1 cellular context compared by ENCODE assay signal in the genomic region with DNA sequence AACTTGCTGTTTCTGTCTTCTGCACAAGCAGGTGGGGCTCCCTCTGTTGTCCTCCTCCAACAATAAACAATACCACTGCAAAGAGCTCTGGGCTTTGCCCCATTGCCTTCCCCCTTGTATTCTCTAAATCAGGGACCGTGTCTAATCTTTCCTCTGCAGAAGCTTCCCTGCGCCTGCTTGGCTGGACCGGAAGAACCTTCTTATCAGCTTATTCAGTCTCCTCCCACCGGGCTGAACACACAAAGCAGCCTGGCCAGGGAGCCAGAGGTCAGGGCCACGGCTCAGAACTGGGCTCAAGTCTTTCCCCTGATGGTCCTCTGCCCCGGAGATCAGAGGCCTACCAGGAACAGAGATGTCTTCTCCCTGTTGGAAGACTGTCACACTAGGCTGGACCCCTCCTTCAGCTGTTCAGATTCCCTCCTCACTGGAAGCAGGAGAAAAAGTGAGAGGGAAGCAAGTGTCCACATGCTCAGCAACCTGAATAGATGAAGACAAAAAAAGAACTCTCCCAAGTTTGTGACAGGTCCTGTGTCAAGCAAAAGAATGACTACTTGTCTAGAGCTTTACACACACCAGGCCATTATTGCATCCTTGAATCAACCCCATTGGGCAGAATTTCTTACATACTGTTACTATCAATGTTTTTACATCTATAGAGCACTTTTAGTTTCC.
TF ChIP-seq lines count a peak whose summit lies in the region.

No MANE protein-coding gene starts in this region.

TF ChIP-seq in HepG2, 621 proteins besides CTCF, POLR2A, EP300 and RAD21 (continued from another document and continues in another):
- TF ChIP-seq ZNF614 (CRISPR knock-in tag; IDR thresholded peaks at IDR 0.05; ENCODE audit: borderline replicate concordance) (no peak), ZBTB7A (CRISPR knock-in tag; IDR thresholded peaks at IDR 0.05) (no peak), MAF1 (CRISPR knock-in tag; IDR thresholded peaks at IDR 0.05; ENCODE audit: borderline replicate concordance) (no peak), STAT5B (CRISPR knock-in tag; IDR thresholded peaks at IDR 0.05) (no peak), SIX1 (CRISPR knock-in tag; IDR thresholded peaks at IDR 0.05; ENCODE audit: borderline replicate concordance) (no peak), TAF15 (IDR thresholded peaks at IDR 0.05; ENCODE audit: low read depth, low read length, poor library complexity, severe bottlenecking) (no peak), KDM4B (CRISPR knock-in tag; IDR thresholded peaks at IDR 0.05) (no peak), WIZ (CRISPR knock-in tag; IDR thresholded peaks at IDR 0.05) (no peak), PHF21A (CRISPR knock-in tag; IDR thresholded peaks at IDR 0.05) (peak; percentile 92), TRIM24 (CRISPR knock-in tag; IDR thresholded peaks at IDR 0.05) (no peak), SSRP1 (CRISPR knock-in tag; IDR thresholded peaks at IDR 0.05) (no peak), MLXIP (CRISPR knock-in tag; IDR thresholded peaks at IDR 0.05; ENCODE audit: borderline replicate concordance) (no peak), NFRKB (IDR thresholded peaks at IDR 0.05) (no peak), DMAP1 (CRISPR knock-in tag; IDR thresholded peaks at IDR 0.05) (no peak), NR1H2 (CRISPR knock-in tag; IDR thresholded peaks at IDR 0.05; ENCODE audit: borderline replicate concordance, low read depth) (no peak), ELF4 (CRISPR knock-in tag; IDR thresholded peaks at IDR 0.05; ENCODE audit: borderline replicate concordance) (no peak), ZNF20 (CRISPR knock-in tag; IDR thresholded peaks at IDR 0.05) (no peak), ATM (IDR thresholded peaks at IDR 0.05; ENCODE audit: borderline replicate concordance) (no peak), ZNF644 (CRISPR knock-in tag; IDR thresholded peaks at IDR 0.05; ENCODE audit: low read depth) (peak; percentile 38; the same call in 1 of the 2 replicates), NR3C1 (CRISPR knock-in tag; IDR thresholded peaks at IDR 0.05) (no peak), GLI4 (CRISPR knock-in tag; IDR thresholded peaks at IDR 0.05; ENCODE audit: borderline replicate concordance) (no peak), KAT7 (CRISPR knock-in tag; IDR thresholded peaks at IDR 0.05; ENCODE audit: borderline replicate concordance) (no peak), CCDC6 (CRISPR knock-in tag; IDR thresholded peaks at IDR 0.05) (0 out of 2 replicates have a peak, but pooled peaks have one; percentile 65), EHMT2 (IDR thresholded peaks at IDR 0.05; ENCODE audit: borderline replicate concordance, low read depth, low read length) (no peak), MEF2D (CRISPR knock-in tag; IDR thresholded peaks at IDR 0.05) (no peak), GATAD1 (CRISPR knock-in tag; IDR thresholded peaks at IDR 0.05) (peak; percentile 36; the same call in 1 of the 2 replicates), ZNF816 (CRISPR knock-in tag; IDR thresholded peaks at IDR 0.05; ENCODE audit: borderline replicate concordance) (no peak), REPIN1 (CRISPR knock-in tag; IDR thresholded peaks at IDR 0.05; ENCODE audit: borderline replicate concordance, low read depth) (peak; percentile 26; the same call in 1 of the 2 replicates), CHCHD3 (CRISPR knock-in tag; IDR thresholded peaks at IDR 0.05) (no peak)
- TF ChIP-seq, protein P1, sequence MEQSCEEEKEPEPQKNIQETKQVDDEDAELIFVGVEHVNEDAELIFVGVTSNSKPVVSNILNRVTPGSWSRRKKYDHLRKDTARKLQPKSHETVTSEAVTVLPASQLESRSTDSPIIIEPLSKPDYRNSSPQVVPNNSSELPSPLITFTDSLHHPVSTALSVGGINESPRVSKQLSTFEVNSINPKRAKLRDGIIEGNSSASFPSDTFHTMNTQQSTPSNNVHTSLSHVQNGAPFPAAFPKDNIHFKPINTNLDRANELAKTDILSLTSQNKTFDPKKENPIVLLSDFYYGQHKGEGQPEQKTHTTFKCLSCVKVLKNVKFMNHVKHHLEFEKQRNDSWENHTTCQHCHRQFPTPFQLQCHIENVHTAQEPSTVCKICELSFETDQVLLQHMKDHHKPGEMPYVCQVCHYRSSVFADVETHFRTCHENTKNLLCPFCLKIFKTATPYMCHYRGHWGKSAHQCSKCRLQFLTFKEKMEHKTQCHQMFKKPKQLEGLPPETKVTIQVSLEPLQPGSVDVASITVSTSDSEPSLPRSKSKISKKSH (CRISPR knock-in tag; IDR thresholded peaks at IDR 0.05; ENCODE audit: borderline replicate concordance): no peak
- TF ChIP-seq, protein P2, sequence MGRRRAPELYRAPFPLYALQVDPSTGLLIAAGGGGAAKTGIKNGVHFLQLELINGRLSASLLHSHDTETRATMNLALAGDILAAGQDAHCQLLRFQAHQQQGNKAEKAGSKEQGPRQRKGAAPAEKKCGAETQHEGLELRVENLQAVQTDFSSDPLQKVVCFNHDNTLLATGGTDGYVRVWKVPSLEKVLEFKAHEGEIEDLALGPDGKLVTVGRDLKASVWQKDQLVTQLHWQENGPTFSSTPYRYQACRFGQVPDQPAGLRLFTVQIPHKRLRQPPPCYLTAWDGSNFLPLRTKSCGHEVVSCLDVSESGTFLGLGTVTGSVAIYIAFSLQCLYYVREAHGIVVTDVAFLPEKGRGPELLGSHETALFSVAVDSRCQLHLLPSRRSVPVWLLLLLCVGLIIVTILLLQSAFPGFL (CRISPR knock-in tag; IDR thresholded peaks at IDR 0.05): no peak
- TF ChIP-seq, protein P3, sequence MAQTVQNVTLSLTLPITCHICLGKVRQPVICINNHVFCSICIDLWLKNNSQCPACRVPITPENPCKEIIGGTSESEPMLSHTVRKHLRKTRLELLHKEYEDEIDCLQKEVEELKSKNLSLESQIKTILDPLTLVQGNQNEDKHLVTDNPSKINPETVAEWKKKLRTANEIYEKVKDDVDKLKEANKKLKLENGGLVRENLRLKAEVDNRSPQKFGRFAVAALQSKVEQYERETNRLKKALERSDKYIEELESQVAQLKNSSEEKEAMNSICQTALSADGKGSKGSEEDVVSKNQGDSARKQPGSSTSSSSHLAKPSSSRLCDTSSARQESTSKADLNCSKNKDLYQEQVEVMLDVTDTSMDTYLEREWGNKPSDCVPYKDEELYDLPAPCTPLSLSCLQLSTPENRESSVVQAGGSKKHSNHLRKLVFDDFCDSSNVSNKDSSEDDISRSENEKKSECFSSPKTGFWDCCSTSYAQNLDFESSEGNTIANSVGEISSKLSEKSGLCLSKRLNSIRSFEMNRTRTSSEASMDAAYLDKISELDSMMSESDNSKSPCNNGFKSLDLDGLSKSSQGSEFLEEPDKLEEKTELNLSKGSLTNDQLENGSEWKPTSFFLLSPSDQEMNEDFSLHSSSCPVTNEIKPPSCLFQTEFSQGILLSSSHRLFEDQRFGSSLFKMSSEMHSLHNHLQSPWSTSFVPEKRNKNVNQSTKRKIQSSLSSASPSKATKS (CRISPR knock-in tag; IDR thresholded peaks at IDR 0.05): no peak
- TF ChIP-seq, protein P4, sequence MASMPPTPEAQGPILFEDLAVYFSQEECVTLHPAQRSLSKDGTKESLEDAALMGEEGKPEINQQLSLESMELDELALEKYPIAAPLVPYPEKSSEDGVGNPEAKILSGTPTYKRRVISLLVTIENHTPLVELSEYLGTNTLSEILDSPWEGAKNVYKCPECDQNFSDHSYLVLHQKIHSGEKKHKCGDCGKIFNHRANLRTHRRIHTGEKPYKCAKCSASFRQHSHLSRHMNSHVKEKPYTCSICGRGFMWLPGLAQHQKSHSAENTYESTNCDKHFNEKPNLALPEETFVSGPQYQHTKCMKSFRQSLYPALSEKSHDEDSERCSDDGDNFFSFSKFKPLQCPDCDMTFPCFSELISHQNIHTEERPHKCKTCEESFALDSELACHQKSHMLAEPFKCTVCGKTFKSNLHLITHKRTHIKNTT (CRISPR knock-in tag; IDR thresholded peaks at IDR 0.05): no peak
- TF ChIP-seq, protein P5, sequence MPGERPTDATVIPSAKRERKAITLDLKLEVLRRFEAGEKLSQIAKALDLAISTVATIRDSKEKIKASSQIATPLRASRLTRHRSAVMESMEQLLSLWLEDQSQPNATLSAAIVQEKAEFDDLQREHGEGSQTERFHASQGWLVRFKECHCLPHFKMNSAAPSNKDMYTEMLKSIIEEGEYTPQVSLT (CRISPR knock-in tag; IDR thresholded peaks at IDR 0.05; ENCODE audit: borderline replicate concordance, low read depth): no peak
- TF ChIP-seq, protein P6, sequence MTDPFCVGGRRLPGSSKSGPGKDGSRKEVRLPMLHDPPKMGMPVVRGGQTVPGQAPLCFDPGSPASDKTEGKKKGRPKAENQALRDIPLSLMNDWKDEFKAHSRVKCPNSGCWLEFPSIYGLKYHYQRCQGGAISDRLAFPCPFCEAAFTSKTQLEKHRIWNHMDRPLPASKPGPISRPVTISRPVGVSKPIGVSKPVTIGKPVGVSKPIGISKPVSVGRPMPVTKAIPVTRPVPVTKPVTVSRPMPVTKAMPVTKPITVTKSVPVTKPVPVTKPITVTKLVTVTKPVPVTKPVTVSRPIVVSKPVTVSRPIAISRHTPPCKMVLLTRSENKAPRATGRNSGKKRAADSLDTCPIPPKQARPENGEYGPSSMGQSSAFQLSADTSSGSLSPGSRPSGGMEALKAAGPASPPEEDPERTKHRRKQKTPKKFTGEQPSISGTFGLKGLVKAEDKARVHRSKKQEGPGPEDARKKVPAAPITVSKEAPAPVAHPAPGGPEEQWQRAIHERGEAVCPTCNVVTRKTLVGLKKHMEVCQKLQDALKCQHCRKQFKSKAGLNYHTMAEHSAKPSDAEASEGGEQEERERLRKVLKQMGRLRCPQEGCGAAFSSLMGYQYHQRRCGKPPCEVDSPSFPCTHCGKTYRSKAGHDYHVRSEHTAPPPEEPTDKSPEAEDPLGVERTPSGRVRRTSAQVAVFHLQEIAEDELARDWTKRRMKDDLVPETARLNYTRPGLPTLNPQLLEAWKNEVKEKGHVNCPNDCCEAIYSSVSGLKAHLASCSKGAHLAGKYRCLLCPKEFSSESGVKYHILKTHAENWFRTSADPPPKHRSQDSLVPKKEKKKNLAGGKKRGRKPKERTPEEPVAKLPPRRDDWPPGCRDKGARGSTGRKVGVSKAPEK (CRISPR knock-in tag; IDR thresholded peaks at IDR 0.05; ENCODE audit: borderline replicate concordance): no peak
- TF ChIP-seq, protein P7, sequence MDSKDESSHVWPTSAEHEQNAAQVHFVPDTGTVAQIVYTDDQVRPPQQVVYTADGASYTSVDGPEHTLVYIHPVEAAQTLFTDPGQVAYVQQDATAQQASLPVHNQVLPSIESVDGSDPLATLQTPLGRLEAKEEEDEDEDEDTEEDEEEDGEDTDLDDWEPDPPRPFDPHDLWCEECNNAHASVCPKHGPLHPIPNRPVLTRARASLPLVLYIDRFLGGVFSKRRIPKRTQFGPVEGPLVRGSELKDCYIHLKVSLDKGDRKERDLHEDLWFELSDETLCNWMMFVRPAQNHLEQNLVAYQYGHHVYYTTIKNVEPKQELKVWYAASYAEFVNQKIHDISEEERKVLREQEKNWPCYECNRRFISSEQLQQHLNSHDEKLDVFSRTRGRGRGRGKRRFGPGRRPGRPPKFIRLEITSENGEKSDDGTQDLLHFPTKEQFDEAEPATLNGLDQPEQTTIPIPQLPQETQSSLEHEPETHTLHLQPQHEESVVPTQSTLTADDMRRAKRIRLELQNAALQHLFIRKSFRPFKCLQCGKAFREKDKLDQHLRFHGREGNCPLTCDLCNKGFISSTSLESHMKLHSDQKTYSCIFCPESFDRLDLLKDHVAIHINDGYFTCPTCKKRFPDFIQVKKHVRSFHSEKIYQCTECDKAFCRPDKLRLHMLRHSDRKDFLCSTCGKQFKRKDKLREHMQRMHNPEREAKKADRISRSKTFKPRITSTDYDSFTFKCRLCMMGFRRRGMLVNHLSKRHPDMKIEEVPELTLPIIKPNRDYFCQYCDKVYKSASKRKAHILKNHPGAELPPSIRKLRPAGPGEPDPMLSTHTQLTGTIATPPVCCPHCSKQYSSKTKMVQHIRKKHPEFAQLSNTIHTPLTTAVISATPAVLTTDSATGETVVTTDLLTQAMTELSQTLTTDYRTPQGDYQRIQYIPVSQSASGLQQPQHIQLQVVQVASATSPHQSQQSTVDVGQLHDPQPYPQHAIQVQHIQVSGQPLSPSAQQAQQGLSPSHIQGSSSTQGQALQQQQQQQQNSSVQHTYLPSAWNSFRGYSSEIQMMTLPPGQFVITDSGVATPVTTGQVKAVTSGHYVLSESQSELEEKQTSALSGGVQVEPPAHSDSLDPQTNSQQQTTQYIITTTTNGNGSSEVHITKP (CRISPR knock-in tag; IDR thresholded peaks at IDR 0.05; ENCODE audit: low read depth): no peak
- TF ChIP-seq, protein P8, sequence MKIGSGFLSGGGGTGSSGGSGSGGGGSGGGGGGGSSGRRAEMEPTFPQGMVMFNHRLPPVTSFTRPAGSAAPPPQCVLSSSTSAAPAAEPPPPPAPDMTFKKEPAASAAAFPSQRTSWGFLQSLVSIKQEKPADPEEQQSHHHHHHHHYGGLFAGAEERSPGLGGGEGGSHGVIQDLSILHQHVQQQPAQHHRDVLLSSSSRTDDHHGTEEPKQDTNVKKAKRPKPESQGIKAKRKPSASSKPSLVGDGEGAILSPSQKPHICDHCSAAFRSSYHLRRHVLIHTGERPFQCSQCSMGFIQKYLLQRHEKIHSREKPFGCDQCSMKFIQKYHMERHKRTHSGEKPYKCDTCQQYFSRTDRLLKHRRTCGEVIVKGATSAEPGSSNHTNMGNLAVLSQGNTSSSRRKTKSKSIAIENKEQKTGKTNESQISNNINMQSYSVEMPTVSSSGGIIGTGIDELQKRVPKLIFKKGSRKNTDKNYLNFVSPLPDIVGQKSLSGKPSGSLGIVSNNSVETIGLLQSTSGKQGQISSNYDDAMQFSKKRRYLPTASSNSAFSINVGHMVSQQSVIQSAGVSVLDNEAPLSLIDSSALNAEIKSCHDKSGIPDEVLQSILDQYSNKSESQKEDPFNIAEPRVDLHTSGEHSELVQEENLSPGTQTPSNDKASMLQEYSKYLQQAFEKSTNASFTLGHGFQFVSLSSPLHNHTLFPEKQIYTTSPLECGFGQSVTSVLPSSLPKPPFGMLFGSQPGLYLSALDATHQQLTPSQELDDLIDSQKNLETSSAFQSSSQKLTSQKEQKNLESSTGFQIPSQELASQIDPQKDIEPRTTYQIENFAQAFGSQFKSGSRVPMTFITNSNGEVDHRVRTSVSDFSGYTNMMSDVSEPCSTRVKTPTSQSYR (CRISPR knock-in tag; IDR thresholded peaks at IDR 0.05; ENCODE audit: borderline replicate concordance): peak; percentile 48; the same call in 1 of the 2 replicates
